Comparison of ENCODE assay signal across 11 cellular contexts in the genomic region with DNA sequence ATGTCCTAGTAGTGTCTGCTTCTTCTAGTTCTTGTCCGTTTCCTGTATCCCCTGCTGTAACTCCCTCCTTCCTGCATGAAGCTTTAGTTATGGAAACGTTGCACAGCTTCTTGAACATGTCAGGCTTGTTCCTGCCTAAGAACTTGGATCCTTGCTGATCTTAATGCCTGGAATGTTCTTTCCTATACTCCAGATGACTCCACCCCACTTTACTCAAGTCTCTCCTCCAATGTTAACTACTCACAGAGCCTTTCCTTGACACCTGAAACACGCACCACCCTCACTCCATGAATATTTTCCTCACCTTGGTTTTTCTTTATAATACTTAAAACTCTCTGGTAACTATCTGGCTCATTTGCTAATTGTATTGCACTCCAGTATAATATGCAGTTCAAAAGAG. TPM values are rescaled to one million over a fixed set of nuclear protein-coding genes. Genes with fewer than 3 reads are reported as not detected.
"Had no signal": no experiment of that assay in that cellular context is flagged by ENCODE, and none has a peak within 500 bp of the region (broad histone marks: within the 10 kb centered on the region; RNA-seq: fewer than 3 reads in every experiment).

No MANE protein-coding gene starts in this region.

- H2AFZ ChIP-seq: GM23248, GM23338 had no signal

- H3K36me3 ChIP-seq: HAP-1 had no signal

- H3K4me1 ChIP-seq: HAP-1 had no signal

- H3K4me2 ChIP-seq: GM23338 had no signal

- H3K4me3 ChIP-seq: GM23248, GM23338, HAP-1 had no signal

- DNase-seq: GM23248, GOT3, H7, H9, HCEC 1CT, HFFc6 had no signal

- H3K9me3 Mint-ChIP-seq: GM23338, HFFc6 had no signal

- ATAC-seq: GM23338, HCT116 had no signal

- H3K4me3 Mint-ChIP-seq: GM23338, H9, HFFc6 had no signal

- H3K27ac Mint-ChIP-seq: GM23338, H9, HFFc6 had no signal

- H3K9ac ChIP-seq: GM23248 had no signal

- H3K9me3 ChIP-seq: HAP-1 had no signal

- H3K27ac ChIP-seq: GM23248 had no signal

RNA-seq across cellular contexts. Expression of a gene that starts 19.4 kb away (rescaled TPM):
- total RNA-seq: GM23248, GM23338, H1, H4, H7, H9 had no signal
- polyA plus RNA-seq: GM23248, GM23338, H1 had no signal

RNA-seq across cellular contexts. Expression of a gene that starts 46.2 kb away (rescaled TPM):
- total RNA-seq: GM23248, GM23338, H1, H7, H9 had no signal
- polyA plus RNA-seq: GM23248, GM23338, H1 had no signal
